ENCODE assay signal across 8 cellular contexts in the genomic region with DNA sequence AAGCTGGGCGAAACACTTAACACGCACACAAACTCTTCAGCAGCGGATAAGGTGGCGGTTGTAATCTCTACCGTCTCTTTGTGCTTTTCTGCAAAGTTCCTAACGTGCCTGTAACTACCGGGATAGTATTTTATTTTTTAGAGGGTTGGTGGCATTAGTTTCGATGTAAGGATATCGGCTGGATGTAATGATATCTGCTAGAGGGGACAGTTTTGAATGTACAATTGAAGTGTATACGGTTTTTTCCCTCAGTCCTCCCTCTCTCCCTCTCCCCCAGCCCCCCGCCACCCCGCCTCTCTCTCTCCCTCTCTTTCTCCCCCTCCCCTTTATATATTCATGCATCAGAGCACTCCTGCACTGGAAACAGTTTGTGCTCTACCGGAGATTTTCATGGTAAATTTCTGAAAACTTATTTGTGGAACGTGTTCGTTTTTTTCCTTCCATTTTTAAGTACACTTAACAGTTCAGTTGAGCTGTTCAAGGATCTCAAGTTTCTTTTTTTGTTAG. TPM values are rescaled to one million over a fixed set of nuclear protein-coding genes. Genes with fewer than 3 reads are reported as not detected.
DNase-seq lines count a peak whose midpoint lies in the region; ATAC-seq and TF ChIP-seq lines count a peak whose summit lies in the region.

No MANE protein-coding gene starts in this region.

- TF ChIP-seq CTCF in DOHH2 (IDR thresholded peaks at IDR 0.05; ENCODE audit: low read depth, low read length, poor library complexity, severe bottlenecking) (no peak), ovary (IDR thresholded peaks at IDR 0.05) (no peak)

- H3K27me3 ChIP-seq in DOHH2 (ENCODE audit: control insufficient read depth, low read length), result no peaks in the 10 kb centered on the region
- H3K27me3 ChIP-seq in effector memory CD4-positive, alpha-beta T cell (replicated peaks; ENCODE audit: control insufficient read depth, insufficient read depth, low read length, poor library complexity, severe bottlenecking), result no peaks in the 10 kb centered on the region
- H3K27me3 ChIP-seq in ovary, result no peaks in the 10 kb centered on the region

- DNase-seq in NCI-H2171 treated with DMSO at 0.1 percent for 48 hours (lab: John Stamatoyannopoulos, UW), result peak; percentile 61
- DNase-seq in effector memory CD4-positive, alpha-beta T cell, result no peak
- DNase-seq in ovary, result no peak
- DNase-seq in inferior parietal cortex (ENCODE audit: extremely low spot score), result no peak
- no peak for DNase-seq in NOMO-1 treated with dmso at 0.1 percent for 144 hours (lab: John Stamatoyannopoulos, UW; ENCODE audit: unreplicated experiment)

- H3K9me3 ChIP-seq in DOHH2 (ENCODE audit: control insufficient read depth, insufficient read depth, low read length), result no peaks in the 10 kb centered on the region
- no peaks in the 10 kb centered on the region for H3K9me3 ChIP-seq in effector memory CD4-positive, alpha-beta T cell (ENCODE audit: control insufficient read depth, low read length)
- no peaks in the 10 kb centered on the region for H3K9me3 ChIP-seq in ovary

- H3K4me1 ChIP-seq in DOHH2 (ENCODE audit: control insufficient read depth, low read length) (peaks cover 61% of the 10 kb centered on the region), ovary (ENCODE audit: insufficient read depth) (no peaks in the 10 kb centered on the region)
- H3K4me1 ChIP-seq in effector memory CD4-positive, alpha-beta T cell (ENCODE audit: control insufficient read depth, insufficient read depth, low read length, poor library complexity, severe bottlenecking), result peaks cover 4% of the 10 kb centered on the region

- H4K20me1 ChIP-seq in DOHH2 (ENCODE audit: control insufficient read depth, insufficient read depth, low read depth, low read length), result peaks cover 5% of the 10 kb centered on the region; the same call in 1 of the 2 replicates

- peaks cover 59% of the 10 kb centered on the region for H3K79me2 ChIP-seq in DOHH2 (ENCODE audit: control insufficient read depth, low read length)

- H3K9me2 ChIP-seq in DOHH2 (replicated peaks; ENCODE audit: control insufficient read depth, low read length), result no peaks in the 10 kb centered on the region

- TF ChIP-seq EP300 in ovary (IDR thresholded peaks at IDR 0.05), result no peak

- no peak for TF ChIP-seq POLR2A in ovary (IDR thresholded peaks at IDR 0.05)

- ATAC-seq in HG03442 (IDR thresholded peaks at IDR 0.05; ENCODE audit: unreplicated experiment) (no peak), HG02973 (IDR thresholded peaks at IDR 0.05; ENCODE audit: unreplicated experiment) (no peak)

- peaks cover 33% of the 10 kb centered on the region for H3F3A ChIP-seq in DOHH2 (ENCODE audit: control insufficient read depth, insufficient read depth)

- peak overlapping the region; percentile 91 for H3K27ac ChIP-seq in DOHH2 (ENCODE audit: low read depth, low read length)
- peak overlapping the region; percentile 69 for H3K27ac ChIP-seq in effector memory CD4-positive, alpha-beta T cell (ENCODE audit: insufficient read depth, low read length, poor library complexity, severe bottlenecking)
- H3K27ac ChIP-seq in ovary, result peak overlapping the region; percentile 61 to 78

- H3K36me3 ChIP-seq in DOHH2 (ENCODE audit: control insufficient read depth, low read length) (peaks cover 44% of the 10 kb centered on the region), ovary (no peaks in the 10 kb centered on the region)
- H3K36me3 ChIP-seq in effector memory CD4-positive, alpha-beta T cell (ENCODE audit: control insufficient read depth, insufficient read depth, low read length), result no peaks in the 10 kb centered on the region

- WGBS in ovary, 3 donors, result 0 to 1% (median 0%) methylated on average over 15 of the region's 15 CpGs

- H3K4me3 ChIP-seq in DOHH2 (ENCODE audit: low read length) (peak overlapping the region; percentile 83), ovary (peak overlapping the region; percentile 68)
- peak overlapping the region; percentile 74 for H3K4me3 ChIP-seq in effector memory CD4-positive, alpha-beta T cell (ENCODE audit: insufficient read depth, low read depth, low read length, poor library complexity, severe bottlenecking)

- intact Hi-C loops in ovary (cut with DNase I), result no loop called here

- peak overlapping the region; percentile 64 for H3K4me2 ChIP-seq in DOHH2 (ENCODE audit: low read length)

RNA-seq across cellular contexts. Expression of gene GLCCI1, which starts 1.6 kb away (rescaled TPM):
- 10 to 100 TPM in 4 of 7 donors, 1 to 10 TPM in 3; 7.9 to 12.7 (median 10.7) TPM for total RNA-seq in ovary
- polyA plus RNA-seq in ovary, result 1 to 10 TPM; 6.2 to 9.9 TPM
